Comparison of ENCODE assay signal across 12 cellular contexts in the genomic region with DNA sequence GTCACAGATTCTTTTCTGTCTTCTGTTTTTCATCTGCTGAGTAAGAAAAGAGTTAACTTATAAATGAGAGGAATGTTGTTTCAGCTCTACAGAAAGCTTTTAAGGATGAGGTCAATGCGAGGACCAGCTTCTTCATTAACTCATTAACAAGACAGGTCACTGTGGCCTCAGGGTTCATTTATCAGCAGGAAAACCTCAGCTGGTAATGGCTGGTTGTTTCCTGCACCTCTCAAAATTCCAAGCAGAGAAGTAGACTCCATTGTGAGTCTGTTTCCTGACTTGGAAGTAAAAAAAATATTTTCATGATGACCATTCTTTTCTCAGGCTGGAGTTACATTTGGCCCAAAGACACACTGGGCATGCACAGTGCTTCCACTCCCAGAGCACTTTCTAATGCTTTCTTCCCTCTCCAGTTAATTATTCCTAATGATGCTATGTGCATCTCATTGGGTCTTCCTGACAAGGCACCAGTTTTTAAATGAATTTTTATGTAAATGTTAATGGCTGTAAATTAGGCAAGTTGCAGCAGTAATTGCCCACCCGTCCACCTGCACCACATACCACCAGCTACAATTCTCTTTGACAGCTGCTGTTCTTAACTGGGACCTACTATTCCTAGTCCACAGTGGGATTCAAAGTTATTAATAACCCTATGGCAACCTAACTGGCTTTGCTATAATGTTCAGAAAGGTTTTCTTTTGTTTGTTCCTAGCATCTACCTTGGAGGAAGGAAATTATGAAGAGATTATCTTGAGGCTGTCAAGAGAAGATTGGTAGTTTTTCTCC.
DNase-seq lines count a peak whose midpoint lies in the region; ATAC-seq lines count a peak whose summit lies in the region.
"Had no signal": no experiment of that assay in that cellular context is flagged by ENCODE, and none has a peak within 500 bp of the region (broad histone marks: within the 10 kb centered on the region; RNA-seq: fewer than 3 reads in every experiment).

No MANE protein-coding gene starts in this region.

- no peak overlapping the region for H3K27ac Mint-ChIP-seq in activated T-helper 17 cell treated with anti-CD3 and anti-CD28 coated beads, Interleukin-2, amount 50 U/mL, for 72 hours
- H3K27ac Mint-ChIP-seq: CD8-positive, alpha-beta T cell; T-helper 1 cell treated with Interleukin-12 subunit alpha and Interleukin-12 subunit beta and Interleukin-4 antibody, amounts not matched to agents 30 μg/mL and 1 μg/mL, for 36 hours had no signal

- H3K36me3 Mint-ChIP-seq in activated T-helper 17 cell treated with anti-CD3 and anti-CD28 coated beads, Interleukin-2, amount 50 U/mL, for 72 hours (ENCODE audit: low read depth), result peaks cover 23% of the 10 kb centered on the region

- peaks cover 27% of the 10 kb centered on the region for H3K4me1 ChIP-seq in rectal smooth muscle tissue (ENCODE audit: control insufficient read depth, insufficient read depth, low read length)

- no peaks in the 10 kb centered on the region for H3K27me3 Mint-ChIP-seq in activated T-helper 17 cell treated with anti-CD3 and anti-CD28 coated beads, Interleukin-2, amount 50 U/mL, for 72 hours

- ATAC-seq in left ventricle myocardium superior (peak; percentile 31), GM21381 (IDR thresholded peaks at IDR 0.05; ENCODE audit: unreplicated experiment) (no peak)
- ATAC-seq in activated T-helper 17 cell treated with anti-CD3 and anti-CD28 coated beads, Interleukin-2, amount 50 U/mL, for 72 hours (replicated peaks), result no peak
- ATAC-seq: CD8-positive, alpha-beta T cell had no signal

- H3K9ac ChIP-seq in rectal smooth muscle tissue (ENCODE audit: low read length), result no peak overlapping the region

- H3K4me3 ChIP-seq in rectal smooth muscle tissue (ENCODE audit: low read length), result no peak overlapping the region

- H3K27me3 ChIP-seq in rectal smooth muscle tissue (ENCODE audit: control insufficient read depth, insufficient read depth, low read length), result no peaks in the 10 kb centered on the region

- H3K4me1 Mint-ChIP-seq in activated T-helper 17 cell treated with anti-CD3 and anti-CD28 coated beads, Interleukin-2, amount 50 U/mL, for 72 hours, result peaks cover 12% of the 10 kb centered on the region

- no peak overlapping the region for H3K4me3 Mint-ChIP-seq in activated T-helper 17 cell treated with anti-CD3 and anti-CD28 coated beads, Interleukin-2, amount 50 U/mL, for 72 hours
- H3K4me3 Mint-ChIP-seq: CD8-positive, alpha-beta T cell; T-helper 1 cell treated with Interleukin-12 subunit alpha and Interleukin-12 subunit beta and Interleukin-4 antibody, amounts not matched to agents 30 μg/mL and 1 μg/mL, for 36 hours had no signal

- H3K27ac ChIP-seq in rectal smooth muscle tissue (ENCODE audit: low read depth, low read length), result peak overlapping the region; percentile 33

- DNase-seq in EH (ENCODE audit: low read depth), result peak; percentile 94
- DNase-seq in amniotic epithelial cell (ENCODE audit: low read depth), result peak; percentile 44
- DNase-seq in left ventricle myocardium superior, result no peak
- DNase-seq in activated T-cell treated with anti-CD3 and anti-CD28 coated beads, Interleukin-2, amount 50 U/mL, for 1 hour, result no peak
- DNase-seq in NCI-H1930 (lab: John Stamatoyannopoulos, UW), result no peak
- DNase-seq: CD8-positive, alpha-beta T cell; central memory CD4-positive, alpha-beta T cell; NCI-H524 treated with DMSO at 0.1 percent for 48 hours had no signal

- intact Hi-C loops in left ventricle myocardium superior (cut with micrococcal nuclease), result no loop called here

- H3K9me3 Mint-ChIP-seq in activated T-helper 17 cell treated with anti-CD3 and anti-CD28 coated beads, Interleukin-2, amount 50 U/mL, for 72 hours, result no peaks in the 10 kb centered on the region
- H3K9me3 Mint-ChIP-seq: CD8-positive, alpha-beta T cell; T-helper 1 cell treated with Interleukin-12 subunit alpha and Interleukin-12 subunit beta and Interleukin-4 antibody, amounts not matched to agents 30 μg/mL and 1 μg/mL, for 36 hours had no signal

- H3K36me3 ChIP-seq in rectal smooth muscle tissue (ENCODE audit: control insufficient read depth, insufficient read depth, low read length), result no peaks in the 10 kb centered on the region

Comparison
In these comparisons a context has a peak if more than half of its experiments do, and no peak if none do; other contexts are left out.
1. DNase-seq: peak in EH (single experiment) and amniotic epithelial cell (single experiment); none in left ventricle myocardium superior (single experiment), activated T-cell treated with anti-CD3 and anti-CD28 coated beads, Interleukin-2, amount 50 U/mL, for 1 hour (single experiment) and NCI-H1930 (0 of 2).